1 cellular context compared by ENCODE assay signal in genomic region chr16:67238806-67239470, GRCh38.
TF ChIP-seq lines count a peak whose summit lies in the region.

No MANE protein-coding gene starts in this region.

TF ChIP-seq in SK-N-SH, 30 proteins besides CTCF, POLR2A, EP300 and RAD21:
- TF ChIP-seq ELF1 (IDR thresholded peaks at IDR 0.05) (no peak), TCF12 (IDR thresholded peaks at IDR 0.05) (no peak), RFX5 (IDR thresholded peaks at IDR 0.05; ENCODE audit: low read length) (no peak), MEF2A (IDR thresholded peaks at IDR 0.05; ENCODE audit: borderline replicate concordance, low read depth) (no peak), EZH2phosphoT487 (IDR thresholded peaks at IDR 0.05; ENCODE audit: borderline replicate concordance, low read depth) (no peak), RCOR1 (IDR thresholded peaks at IDR 0.05; ENCODE audit: low read length) (no peak), USF1 (IDR thresholded peaks at IDR 0.05; ENCODE audit: borderline replicate concordance, low read depth) (no peak), PBX3 (IDR thresholded peaks at IDR 0.05) (no peak), SIN3A (IDR thresholded peaks at IDR 0.05; ENCODE audit: borderline replicate concordance, low read depth, low read length) (no peak), TAF1 (IDR thresholded peaks at IDR 0.05; ENCODE audit: borderline replicate concordance, low read depth, low read length) (no peak), SMC3 (IDR thresholded peaks at IDR 0.05; ENCODE audit: low read depth, low read length) (no peak)
